1 cellular context compared by ENCODE assay signal in the genomic region with DNA sequence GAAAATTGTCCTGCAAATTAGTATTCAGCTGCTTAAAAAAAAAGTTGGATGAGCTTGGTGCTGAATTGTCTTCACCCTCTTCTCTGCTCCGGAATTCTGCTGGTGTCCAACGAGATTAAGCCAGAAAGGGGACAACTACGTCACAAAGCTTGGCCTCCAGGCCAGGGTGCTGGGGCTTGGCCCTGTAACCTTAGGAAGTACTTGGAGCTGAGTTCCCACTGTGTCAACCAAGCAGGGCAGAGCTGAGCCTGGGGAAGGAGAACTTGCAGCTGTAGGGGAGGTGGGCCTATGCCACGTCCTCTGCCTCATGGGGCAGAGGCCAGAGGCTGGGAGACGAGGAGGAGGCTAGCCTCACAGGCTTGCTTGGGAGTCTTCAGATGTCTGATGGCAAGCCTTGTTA.
TF ChIP-seq lines count a peak whose summit lies in the region.

No MANE protein-coding gene starts in this region.

TF ChIP-seq in liver, 16 proteins besides CTCF, POLR2A, EP300 and RAD21 (continued from another document):
- TF ChIP-seq REST (IDR thresholded peaks at IDR 0.05) (no peak), JUND (IDR thresholded peaks at IDR 0.05) (no peak), NR2F2 (IDR thresholded peaks at IDR 0.05) (peak; percentile 73), MAX (IDR thresholded peaks at IDR 0.05) (no peak), FOXA2 (IDR thresholded peaks at IDR 0.05) (no peak), GABPA (IDR thresholded peaks at IDR 0.05 in 1 of 2, conservative IDR thresholded peaks at IDR 0.05 in 1 of 2) (no peak), ATF3 (IDR thresholded peaks at IDR 0.05) (no peak)
